Comparison of ENCODE assay signal across 8 cellular contexts in genomic region chr15:64095795-64096485, GRCh38. TPM values are rescaled to one million over a fixed set of nuclear protein-coding genes. Genes with fewer than 3 reads are reported as not detected.
DNase-seq lines count a peak whose midpoint lies in the region; ATAC-seq and TF ChIP-seq lines count a peak whose summit lies in the region.

Gene SNX1 (plus strand): TSS chr15:64095982. CDS start chr15:64096014, 32 bp downstream.

- peak within 1 kb of the TSS; percentile 39; the same call in 1 of the 2 replicates for H3K27ac ChIP-seq in MM.1S (ENCODE audit: low read length)

- H3K9me2 ChIP-seq in MM.1S (replicated peaks; ENCODE audit: insufficient read depth, low read length), result no peaks in the 10 kb centered on the region

- H3K79me2 ChIP-seq in MM.1S (ENCODE audit: low read length), result peaks cover 90% of the 10 kb centered on the region

- H3F3A ChIP-seq in MM.1S (ENCODE audit: insufficient read depth, low read length), result peaks cover 38% of the 10 kb centered on the region

- H3K4me1 Mint-ChIP-seq in naive thymus-derived CD8-positive, alpha-beta T cell, result peaks cover 33 to 86% (median 82%) of the 10 kb centered on the region in 4 donors
- peaks cover 61% of the 10 kb centered on the region for H3K4me1 Mint-ChIP-seq in stimulated activated memory B cell treated with anti-CD40 and anti-IgM and Interleukin-4, amounts not matched to agents 10 μg/mL and 1 μg/mL and 100 μg/mL, for 72 hours

- H3K27me3 Mint-ChIP-seq in naive thymus-derived CD8-positive, alpha-beta T cell, result no peaks in the 10 kb centered on the region
- H3K27me3 Mint-ChIP-seq in stimulated activated memory B cell treated with anti-CD40 and anti-IgM and Interleukin-4, amounts not matched to agents 10 μg/mL and 1 μg/mL and 100 μg/mL, for 72 hours, result no peaks in the 10 kb centered on the region

- H3K4me2 ChIP-seq in MM.1S (ENCODE audit: low read depth, low read length), result peak within 1 kb of the TSS; percentile 87

- TF ChIP-seq CTCF in MM.1S (IDR thresholded peaks at IDR 0.05; ENCODE audit: low read length), result no peak
- no peak for TF ChIP-seq CTCF in fibroblast of mammary gland (conservative IDR thresholded peaks at IDR 0.05; ENCODE audit: control insufficient read depth, insufficient read depth, low read depth, low read length)

- peak within 1 kb of the TSS; percentile 83 for H2AFZ ChIP-seq in MM.1S (ENCODE audit: low read length)

- H3K27ac Mint-ChIP-seq in naive thymus-derived CD8-positive, alpha-beta T cell, result peak within 1 kb of the TSS; percentile 94 to 100 (median 100)
- peak within 1 kb of the TSS; percentile 99 for H3K27ac Mint-ChIP-seq in stimulated activated memory B cell treated with anti-CD40 and anti-IgM and Interleukin-4, amounts not matched to agents 10 μg/mL and 1 μg/mL and 100 μg/mL, for 72 hours

- H3K36me3 Mint-ChIP-seq in naive thymus-derived CD8-positive, alpha-beta T cell, result peaks cover 0 to 5% (median 2%) of the 10 kb centered on the region in 3 donors
- H3K36me3 Mint-ChIP-seq in stimulated activated memory B cell treated with anti-CD40 and anti-IgM and Interleukin-4, amounts not matched to agents 10 μg/mL and 1 μg/mL and 100 μg/mL, for 72 hours, result peaks cover 12% of the 10 kb centered on the region

- DNase-seq in DMS53 treated with DMSO at 0.1 percent for 48 hours (lab: John Stamatoyannopoulos, UW; ENCODE audit: unreplicated experiment) (peak; percentile 76), GOT3 (lab: John Stamatoyannopoulos, UW) (peak; percentile 59), MM.1S (peak; percentile 96), SHP77 (lab: John Stamatoyannopoulos, UW) (peak; percentile 88 to 91), fibroblast of mammary gland (ENCODE audit: low read depth) (peak; percentile 92)
- peak; percentile 95 for DNase-seq in activated T-helper 9 cell treated with anti-CD3 and anti-CD28 coated beads, Interleukin-2, amount 50 U/mL, for 16 hours (ENCODE audit: low read depth)
- peak; percentile 92 to 97 (median 94) for DNase-seq in naive thymus-derived CD8-positive, alpha-beta T cell

- H3K27me3 ChIP-seq in MM.1S (replicated peaks; ENCODE audit: insufficient read depth, low read length), result no peaks in the 10 kb centered on the region

- H3K4me3 ChIP-seq in MM.1S (ENCODE audit: low read length), result peak within 1 kb of the TSS; percentile 92
- peak within 1 kb of the TSS; percentile 94 for H3K4me3 ChIP-seq in fibroblast of mammary gland (ENCODE audit: control insufficient read depth, low read depth, low read length)

- H3K9me3 Mint-ChIP-seq in naive thymus-derived CD8-positive, alpha-beta T cell, result no peaks in the 10 kb centered on the region
- H3K9me3 Mint-ChIP-seq in stimulated activated memory B cell treated with anti-CD40 and anti-IgM and Interleukin-4, amounts not matched to agents 10 μg/mL and 1 μg/mL and 100 μg/mL, for 72 hours, result no peaks in the 10 kb centered on the region

- H3K36me3 ChIP-seq in MM.1S (replicated peaks; ENCODE audit: insufficient read depth, low read length), result no peaks in the 10 kb centered on the region

- H3K9ac ChIP-seq in MM.1S (ENCODE audit: low read length), result peak within 1 kb of the TSS; percentile 83

- peak; percentile 71 to 76 for ATAC-seq in naive thymus-derived CD8-positive, alpha-beta T cell
- ATAC-seq in stimulated activated memory B cell treated with anti-CD40 and anti-IgM and Interleukin-4, amounts not matched to agents 10 μg/mL and 1 μg/mL and 100 μg/mL, for 72 hours, result peak; percentile 88

- H3K4me3 Mint-ChIP-seq in naive thymus-derived CD8-positive, alpha-beta T cell, result peak within 1 kb of the TSS; percentile 93 to 100 (median 97)
- H3K4me3 Mint-ChIP-seq in stimulated activated memory B cell treated with anti-CD40 and anti-IgM and Interleukin-4, amounts not matched to agents 10 μg/mL and 1 μg/mL and 100 μg/mL, for 72 hours, result peak within 1 kb of the TSS; percentile 98

- peaks cover 13% of the 10 kb centered on the region for H4K20me1 ChIP-seq in MM.1S (ENCODE audit: insufficient read depth, low read length)

- H3K9me3 ChIP-seq in MM.1S (replicated peaks; ENCODE audit: insufficient read depth, low read length), result no peaks in the 10 kb centered on the region

- POLR2A ChIA-PET in naive thymus-derived CD8-positive, alpha-beta T cell (lab: Charles Lee), result interaction anchor here (0.6 to 3.6 kb wide), 14 partner anchors 8 to 1773 kb away, joined by 3 to 27 read pairs (median 4); partner anchors contain the start of genes PPIB, RAB11A, SNX22 and TRIP4

- H3K4me1 ChIP-seq in MM.1S (ENCODE audit: low read length), result peaks cover 33% of the 10 kb centered on the region

RNA-seq across cellular contexts. Expression of gene SNX1, which starts in this region (rescaled TPM):
- total RNA-seq in naive thymus-derived CD8-positive, alpha-beta T cell, result 100 to 1,000 TPM; 133 to 143 TPM
- 10 to 100 TPM; 42.7 to 72.6 (median 54.8) TPM for polyA plus RNA-seq in naive thymus-derived CD8-positive, alpha-beta T cell

Comparison
In these comparisons a context has a peak if more than half of its experiments do, and no peak if none do; other contexts are left out.
1. Peak in every context shown above with its lines: DNase-seq, ATAC-seq, H3K4me3 ChIP-seq and H3K27ac ChIP-seq.